1 cellular context compared by ENCODE assay signal in genomic region chr5:73729329-73729728, GRCh38.
TF ChIP-seq lines count a peak whose summit lies in the region.

No MANE protein-coding gene starts in this region.

TF ChIP-seq in HepG2, 621 proteins besides CTCF, POLR2A, EP300 and RAD21 (continued from another document and continues in another):
- TF ChIP-seq IRF9 (CRISPR knock-in tag; IDR thresholded peaks at IDR 0.05; ENCODE audit: borderline replicate concordance), result no peak
- TF ChIP-seq ZNF430 (CRISPR knock-in tag; IDR thresholded peaks at IDR 0.05), result no peak
- peak in 1 of 2 experiments; percentile 66; a peak in 2 of 4 replicates for TF ChIP-seq ATF4 (CRISPR knock-in tag; IDR thresholded peaks at IDR 0.05)
- TF ChIP-seq ZNF777 (CRISPR knock-in tag; IDR thresholded peaks at IDR 0.05), result no peak
- no peak for TF ChIP-seq RFXANK (CRISPR knock-in tag; IDR thresholded peaks at IDR 0.05)
- TF ChIP-seq U2AF1 (optimal IDR thresholded peaks at IDR 0.05; ENCODE audit: low read depth, low read length), result no peak
- no peak for TF ChIP-seq USF2 (IDR thresholded peaks at IDR 0.05; ENCODE audit: low read depth, low read length)
- TF ChIP-seq USF2 (CRISPR knock-in tag; IDR thresholded peaks at IDR 0.05; ENCODE audit: borderline replicate concordance), result no peak
- TF ChIP-seq ZNF362 (CRISPR knock-in tag; IDR thresholded peaks at IDR 0.05; ENCODE audit: borderline replicate concordance), result no peak
- no peak for TF ChIP-seq MED8 (CRISPR knock-in tag; IDR thresholded peaks at IDR 0.05; ENCODE audit: insufficient replicate concordance)
- no peak for TF ChIP-seq BCLAF1 (IDR thresholded peaks at IDR 0.05)
- peak; percentile 53; the same call in 1 of the 2 replicates for TF ChIP-seq PATZ1 (CRISPR knock-in tag; IDR thresholded peaks at IDR 0.05)
- no peak for TF ChIP-seq CBFB (CRISPR knock-in tag; IDR thresholded peaks at IDR 0.05)
- TF ChIP-seq KDM5A (IDR thresholded peaks at IDR 0.05; ENCODE audit: borderline replicate concordance, low read length), result no peak
- no peak for TF ChIP-seq ZFAT (CRISPR knock-in tag; conservative IDR thresholded peaks at IDR 0.05)
- TF ChIP-seq FOXJ3 (CRISPR knock-in tag; IDR thresholded peaks at IDR 0.05; ENCODE audit: borderline replicate concordance), result peak; percentile 93; the same call in 1 of the 2 replicates
- no peak for TF ChIP-seq ZNF274 (CRISPR knock-in tag; IDR thresholded peaks at IDR 0.05)
- TF ChIP-seq SOX5 (CRISPR knock-in tag; IDR thresholded peaks at IDR 0.05; ENCODE audit: borderline replicate concordance), result peak; percentile 97
- TF ChIP-seq RBM22 (optimal IDR thresholded peaks at IDR 0.05; ENCODE audit: low read length), result no peak
- peak; percentile 70; the same call in 1 of the 2 replicates for TF ChIP-seq RXRB (CRISPR knock-in tag; IDR thresholded peaks at IDR 0.05; ENCODE audit: borderline replicate concordance)
- no peak for TF ChIP-seq PREB (CRISPR knock-in tag; IDR thresholded peaks at IDR 0.05)
- TF ChIP-seq NFIB (CRISPR knock-in tag; IDR thresholded peaks at IDR 0.05; ENCODE audit: borderline replicate concordance), result no peak
- TF ChIP-seq SMARCC2 (IDR thresholded peaks at IDR 0.05), result 0 out of 2 replicates have a peak, but pooled peaks have one; percentile 62
- TF ChIP-seq ZNF775 (CRISPR knock-in tag; IDR thresholded peaks at IDR 0.05; ENCODE audit: borderline replicate concordance), result no peak
- TF ChIP-seq KDM5B (CRISPR knock-in tag; IDR thresholded peaks at IDR 0.05; ENCODE audit: borderline replicate concordance), result no peak
- TF ChIP-seq ZBTB44 (CRISPR knock-in tag; IDR thresholded peaks at IDR 0.05), result no peak
- TF ChIP-seq ETV6 (CRISPR knock-in tag; conservative IDR thresholded peaks at IDR 0.05), result no peak
- no peak for TF ChIP-seq ZNF282 (IDR thresholded peaks at IDR 0.05; ENCODE audit: partially characterized antibody)
- no peak for TF ChIP-seq SIN3A (IDR thresholded peaks at IDR 0.05; ENCODE audit: borderline replicate concordance, low read depth, low read length)
- TF ChIP-seq BHLHE40 (IDR thresholded peaks at IDR 0.05; ENCODE audit: low read length), result no peak
- TF ChIP-seq POLR2AphosphoS5 (IDR thresholded peaks at IDR 0.05; ENCODE audit: low read depth, low read length), result no peak
- TF ChIP-seq HES4 (CRISPR knock-in tag; IDR thresholded peaks at IDR 0.05; ENCODE audit: borderline replicate concordance), result no peak
- TF ChIP-seq ZNF781 (CRISPR knock-in tag; IDR thresholded peaks at IDR 0.05; ENCODE audit: borderline replicate concordance, not compliant biosample characterization), result no peak
- TF ChIP-seq TEF (CRISPR knock-in tag; IDR thresholded peaks at IDR 0.05), result no peak
- no peak for TF ChIP-seq ETS1 (CRISPR knock-in tag; IDR thresholded peaks at IDR 0.05)
- no peak for TF ChIP-seq ZNF572 (CRISPR knock-in tag; IDR thresholded peaks at IDR 0.05)
- TF ChIP-seq KAT2B (IDR thresholded peaks at IDR 0.05; ENCODE audit: borderline replicate concordance, low read depth, low read length), result no peak
- peak; percentile 64; the same call in 1 of the 2 replicates for TF ChIP-seq SMAD3 (CRISPR knock-in tag; IDR thresholded peaks at IDR 0.05)
- TF ChIP-seq HNRNPUL1 (IDR thresholded peaks at IDR 0.05; ENCODE audit: low read depth, low read length), result no peak
- no peak for TF ChIP-seq REXO4 (CRISPR knock-in tag; IDR thresholded peaks at IDR 0.05; ENCODE audit: borderline replicate concordance)
- TF ChIP-seq ZNF124 (CRISPR knock-in tag; IDR thresholded peaks at IDR 0.05), result no peak; the same call in 1 of the 2 replicates
- peak; percentile 86 for TF ChIP-seq ARID3A (IDR thresholded peaks at IDR 0.05; ENCODE audit: low read depth, low read length)
- TF ChIP-seq CCAR2 (optimal IDR thresholded peaks at IDR 0.05; ENCODE audit: low read depth, low read length), result no peak
- TF ChIP-seq KMT2A (CRISPR knock-in tag; IDR thresholded peaks at IDR 0.05), result no peak
- TF ChIP-seq MTF1 (CRISPR knock-in tag; IDR thresholded peaks at IDR 0.05), result no peak
- TF ChIP-seq ZNF333 (CRISPR knock-in tag; IDR thresholded peaks at IDR 0.05; ENCODE audit: borderline replicate concordance), result no peak
- no peak for TF ChIP-seq ZNF878 (CRISPR knock-in tag; IDR thresholded peaks at IDR 0.05)
- TF ChIP-seq ZNF782 (CRISPR knock-in tag; IDR thresholded peaks at IDR 0.05; ENCODE audit: borderline replicate concordance), result no peak
- TF ChIP-seq ZNF891 (CRISPR knock-in tag; IDR thresholded peaks at IDR 0.05), result no peak
- peak; percentile 89 for TF ChIP-seq TEAD3 (CRISPR knock-in tag; optimal IDR thresholded peaks at IDR 0.05; ENCODE audit: borderline replicate concordance)
- no peak for TF ChIP-seq SCMH1 (CRISPR knock-in tag; IDR thresholded peaks at IDR 0.05; ENCODE audit: borderline replicate concordance)
- TF ChIP-seq PAWR (CRISPR knock-in tag; IDR thresholded peaks at IDR 0.05; ENCODE audit: borderline replicate concordance), result no peak
- no peak for TF ChIP-seq FOXK2 (IDR thresholded peaks at IDR 0.05)
- 0 out of 2 replicates have a peak, but pooled peaks have one; percentile 24 for TF ChIP-seq ZFP1 (CRISPR knock-in tag; IDR thresholded peaks at IDR 0.05)
